Comparison of ENCODE assay signal across 8 cellular contexts in genomic region chr19:4182082-4182926, GRCh38. TPM values are rescaled to one million over a fixed set of nuclear protein-coding genes. Genes with fewer than 3 reads are reported as not detected.
DNase-seq lines count a peak whose midpoint lies in the region; ATAC-seq, FAIRE-seq and TF ChIP-seq lines count a peak whose summit lies in the region.

ANKRD24 (plus strand) TSS chr19:4182689; CDS start chr19:4186426, 3,737 bp downstream.
SIRT6 (minus strand) TSS chr19:4182563; CDS start chr19:4182539, 24 bp downstream.

- H3K27ac ChIP-seq in kidney (ENCODE audit: low read depth in 2 of 2, low read length in 2 of 2), result peak within 1 kb of the TSS; percentile 57 to 71

- H3K4me3 ChIP-seq in kidney (ENCODE audit: low read length in 2 of 2), result peak within 1 kb of the TSS; percentile 80 to 97

- intact Hi-C loops in kidney (cut with DNase I), result no loop called here

- H3K4me1 ChIP-seq in kidney (ENCODE audit: control insufficient read depth in 1 of 2, insufficient read depth in 1 of 2, low read depth in 1 of 2, low read length in 2 of 2), result peaks cover 0 to 12% of the 10 kb centered on the region in 2 donors

- no peak for TF ChIP-seq CTCF in kidney (IDR thresholded peaks at IDR 0.05; ENCODE audit: borderline replicate concordance, extremely low read depth, insufficient read depth)

- no peak for FAIRE-seq in kidney (lab: Jason Lieb, UNC)

- peaks cover 0 to 2% of the 10 kb centered on the region in 2 donors for H3K36me3 ChIP-seq in kidney (ENCODE audit: control insufficient read depth in 1 of 2, insufficient read depth in 2 of 2, low read length in 2 of 2)

- no peaks in the 10 kb centered on the region for H3K9me3 ChIP-seq in kidney (ENCODE audit: control insufficient read depth in 1 of 2, low read length in 2 of 2)

- ATAC-seq in GM18868 (IDR thresholded peaks at IDR 0.05; ENCODE audit: unreplicated experiment) (peak; percentile 70), HG03196 (IDR thresholded peaks at IDR 0.05; ENCODE audit: unreplicated experiment) (peak; percentile 63)

- H3K9ac ChIP-seq in kidney (ENCODE audit: low read length in 2 of 2), result peak within 1 kb of the TSS; percentile 89 to 98

- in situ Hi-C loops in ACHN (cut with HindIII; ENCODE audit: low pct_ligation_motif_present, low pct_unique_long_range_greater_than_20kb, low sequenced_read_pairs), result no loop called here

- DNase-seq in ACHN, result peak; percentile 93
- peak; percentile 89 for DNase-seq in NCI-H446 treated with DMSO at 0.1 percent for 48 hours (lab: John Stamatoyannopoulos, UW)
- DNase-seq in activated CD4-positive, alpha-beta T cell treated with anti-CD3 and anti-CD28 coated beads for 1 hour, result peak; percentile 95
- peak; percentile 98 for DNase-seq in cerebellum (ENCODE audit: low spot score)
- DNase-seq in kidney, result peak; percentile 99
- peak; percentile 90 to 96 (median 92) for DNase-seq in stimulated activated CD4-positive, alpha-beta T cell treated with anti-CD3 and anti-CD28 coated beads, Interleukin-12 subunit alpha, Interleukin-12 subunit beta, amount 100 ng/mL, for 48 hours (ENCODE audit: low read depth in 2 of 3, low spot score in 1 of 3)

RNA-seq across cellular contexts. Expression of gene ANKRD24, which starts in this region (rescaled TPM):
- total RNA-seq in cerebellum (1.7 TPM), kidney (0.72 TPM)
- 1.8 TPM for polyA plus RNA-seq in kidney (ENCODE audit: insufficient read depth, low read depth, low replicate concordance)

RNA-seq across cellular contexts. Expression of gene SIRT6, which starts in this region (rescaled TPM):
- total RNA-seq in cerebellum, result 7.9 TPM
- 27.3 TPM for total RNA-seq in kidney
- 27.0 TPM for polyA plus RNA-seq in kidney (ENCODE audit: insufficient read depth, low read depth, low replicate concordance)

Comparison
In these comparisons a context has a peak if more than half of its experiments do, and no peak if none do; other contexts are left out.
1. Peak in every context shown above with its lines: DNase-seq, ATAC-seq, H3K4me3 ChIP-seq and H3K27ac ChIP-seq.